16 cellular contexts compared by ENCODE assay signal in genomic region chr17:19569785-19570496, GRCh38. TPM values are rescaled to one million over a fixed set of nuclear protein-coding genes. Genes with fewer than 3 reads are reported as not detected.
DNase-seq lines count a peak whose midpoint lies in the region; ATAC-seq lines count a peak whose summit lies in the region.
"Had no signal": no experiment of that assay in that cellular context is flagged by ENCODE, and none has a peak within 500 bp of the region (broad histone marks: within the 10 kb centered on the region; RNA-seq: fewer than 3 reads in every experiment).

No MANE protein-coding gene starts in this region.

- no peaks in the 10 kb centered on the region for H3K36me3 ChIP-seq in stomach smooth muscle (ENCODE audit: control insufficient read depth in 2 of 2, insufficient read depth in 2 of 2, low read length in 2 of 2)
- H3K36me3 ChIP-seq: thoracic aorta had no signal

- H3K4me3 ChIP-seq in stomach smooth muscle (ENCODE audit: low read length in 2 of 2): no peak overlapping the region
- H3K4me3 ChIP-seq: hepatocyte, thoracic aorta had no signal

- H3K9me3 ChIP-seq in stomach smooth muscle (ENCODE audit: control insufficient read depth in 2 of 2, low read length in 2 of 2): no peaks in the 10 kb centered on the region
- H3K9me3 ChIP-seq: thoracic aorta had no signal

- H3K27ac ChIP-seq in stomach smooth muscle (ENCODE audit: low read length): peak overlapping the region; percentile 18
- H3K27ac ChIP-seq: hepatocyte, thoracic aorta, VCaP had no signal

- DNase-seq in NOMO-1 (lab: John Stamatoyannopoulos, UW; ENCODE audit: unreplicated experiment in 2 of 2): peak; percentile 28 to 41
- no peak for DNase-seq in NOMO-1 treated with dmso at 0.1 percent for 144 hours (lab: John Stamatoyannopoulos, UW; ENCODE audit: unreplicated experiment)
- peak; percentile 46 for DNase-seq in RPMI8226
- peak; percentile 51 for DNase-seq in left lobe of liver (ENCODE audit: low spot score)
- DNase-seq: activated naive CD4-positive, alpha-beta T cell; left cardiac atrium; naive thymus-derived CD4-positive, alpha-beta T cell; NCI-H2171; stimulated activated CD4-positive, alpha-beta T cell treated with anti-CD3 and anti-CD28 coated beads, Interleukin-1b, Interleukin-23, amount 100 ng/mL, for 48 hours had no signal

- ATAC-seq in left lobe of liver (peak; percentile 62), HG03378 (IDR thresholded peaks at IDR 0.05; ENCODE audit: unreplicated experiment) (no peak), HG03354 (IDR thresholded peaks at IDR 0.05; ENCODE audit: poor library complexity, severe bottlenecking, unreplicated experiment) (no peak)
- ATAC-seq in activated CD4-positive, CD25-positive, alpha-beta regulatory T cell treated with anti-CD3 and anti-CD28 coated beads, Interleukin-2, amount 50 U/mL, for 24 hours: no peak
- ATAC-seq: left cardiac atrium; naive thymus-derived CD4-positive, alpha-beta T cell had no signal

- peaks cover 24% of the 10 kb centered on the region for H3K4me1 ChIP-seq in stomach smooth muscle (ENCODE audit: control insufficient read depth, insufficient read depth, low read length)

- H3K27me3 ChIP-seq in stomach smooth muscle (ENCODE audit: control insufficient read depth in 1 of 2, insufficient read depth in 2 of 2, low read length in 2 of 2): no peaks in the 10 kb centered on the region
- H3K27me3 ChIP-seq: hepatocyte had no signal

- H3K9ac ChIP-seq in stomach smooth muscle (ENCODE audit: low read length in 2 of 2): no peak overlapping the region

RNA-seq across cellular contexts. Expression of gene SLC47A1, which starts 36.3 kb away (rescaled TPM):
- total RNA-seq in left lobe of liver: 101 TPM
